ENCODE assay signal across 14 cellular contexts in the genomic region with DNA sequence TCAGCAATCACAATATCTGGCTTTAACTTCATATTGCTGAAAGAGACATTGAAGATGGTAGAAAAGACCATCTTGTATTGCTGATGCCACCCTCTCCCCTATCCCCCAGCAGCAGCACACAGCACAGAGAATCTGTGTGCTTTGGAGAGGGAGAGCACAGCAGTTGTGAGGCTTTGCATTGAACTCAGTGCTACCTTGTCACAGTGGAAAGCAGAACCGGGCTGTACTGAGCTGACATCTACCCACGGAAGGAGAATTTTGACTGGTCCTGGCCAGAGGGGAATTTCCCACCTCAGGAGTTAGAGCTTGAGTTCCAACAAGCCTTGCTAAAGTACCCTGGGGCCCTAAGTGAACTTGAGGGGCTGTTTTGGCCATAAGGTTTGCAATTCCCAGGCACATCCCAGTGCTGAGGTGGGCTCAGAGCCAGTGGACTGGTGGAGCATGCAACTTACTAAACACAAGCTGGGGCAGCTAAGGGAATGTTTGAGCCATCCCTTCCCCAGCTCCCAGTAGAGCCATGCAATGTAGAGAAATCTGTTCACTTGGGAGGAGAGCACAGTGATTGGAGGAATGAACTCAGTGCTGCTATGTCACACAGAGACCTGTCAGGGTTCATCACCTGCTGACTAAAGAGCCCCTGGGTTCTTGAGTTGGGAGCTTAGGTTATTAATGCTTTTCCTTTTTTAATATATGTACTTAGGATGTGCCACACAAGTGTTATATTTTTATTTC.
DNase-seq lines count a peak whose midpoint lies in the region; ATAC-seq and TF ChIP-seq lines count a peak whose summit lies in the region.
"Had no signal": no experiment of that assay in that cellular context is flagged by ENCODE, and none has a peak within 500 bp of the region (broad histone marks: within the 10 kb centered on the region; RNA-seq: fewer than 3 reads in every experiment).

No MANE protein-coding gene starts in this region.

- H2BK120ac ChIP-seq in mesendoderm (ENCODE audit: low read depth, low read length) (no peak overlapping the region), H9 (ENCODE audit: low read depth, low read length, poor library complexity, severe bottlenecking) (no peak overlapping the region)

- H3K4me2 ChIP-seq in mesendoderm (ENCODE audit: low read length): no peak overlapping the region
- H3K4me2 ChIP-seq in H9 (ENCODE audit: insufficient read depth, insufficient read length, low read length): no peak overlapping the region

- H2BK5ac ChIP-seq in mesendoderm (ENCODE audit: low read length) (no peak overlapping the region), H9 (ENCODE audit: insufficient read length, low read length) (no peak overlapping the region)

- H4K8ac ChIP-seq in mesendoderm (ENCODE audit: low read depth, low read length): no peak overlapping the region
- no peak overlapping the region for H4K8ac ChIP-seq in H9 (replicated peaks; ENCODE audit: insufficient read length, low read depth, low read length)

- H3K36me3 Mint-ChIP-seq in H9 (ENCODE audit: insufficient read depth in 1 of 3, low read depth in 3 of 3): peaks cover 0 to 6% (median 0%) of the 10 kb centered on the region in 3 experiments; a peak in 2 of 7 replicates
- no peaks in the 10 kb centered on the region for H3K36me3 Mint-ChIP-seq in activated naive CD4-positive, alpha-beta T cell treated with anti-CD3 and anti-CD28 coated beads, Interleukin-2, amount 10 ng/mL, durations not matched to agents 7 days and 5 days

- H3K27ac ChIP-seq in mesendoderm (ENCODE audit: low read depth, low read length): no peak overlapping the region
- H3K27ac ChIP-seq in H9 (ENCODE audit: insufficient read length, low read depth, low read length): no peak overlapping the region
- H3K27ac ChIP-seq: breast epithelium, testis had no signal

- no peak overlapping the region for H3K4ac ChIP-seq in mesendoderm (ENCODE audit: low read depth, low read length)
- no peak overlapping the region for H3K4ac ChIP-seq in H9 (ENCODE audit: low read depth, low read length)

- H3K79me1 ChIP-seq in mesendoderm (ENCODE audit: low read length): no peaks in the 10 kb centered on the region
- H3K79me1 ChIP-seq in H9 (ENCODE audit: insufficient read depth, low read depth, low read length, poor library complexity, severe bottlenecking): no peaks in the 10 kb centered on the region

- no peaks in the 10 kb centered on the region for H3K9me3 ChIP-seq in H9 (ENCODE audit: control insufficient read depth, low read depth, low read length)
- H3K9me3 ChIP-seq: breast epithelium, testis had no signal

- H3K79me2 ChIP-seq in mesendoderm (ENCODE audit: control insufficient read depth, insufficient read depth, low read length) (no peaks in the 10 kb centered on the region), H9 (ENCODE audit: insufficient read depth, low read length) (no peaks in the 10 kb centered on the region)

- H3K4me3 Mint-ChIP-seq in H9: no peak overlapping the region
- H3K4me3 Mint-ChIP-seq in activated naive CD4-positive, alpha-beta T cell treated with anti-CD3 and anti-CD28 coated beads, Interleukin-2, amount 10 ng/mL, durations not matched to agents 7 days and 5 days: no peak overlapping the region

- H2BK12ac ChIP-seq in H9 (ENCODE audit: insufficient read length, low read depth, low read length): no peak overlapping the region

- no peak overlapping the region for H4K91ac ChIP-seq in H9 (ENCODE audit: insufficient read length, low read depth, low read length)

- H3K4me1 ChIP-seq in mesendoderm (ENCODE audit: control insufficient read depth, low read depth, low read length): no peaks in the 10 kb centered on the region
- H3K4me1 ChIP-seq in H9 (ENCODE audit: insufficient read depth, low read length): no peaks in the 10 kb centered on the region
- H3K4me1 ChIP-seq: breast epithelium, testis had no signal

- H3K4me1 Mint-ChIP-seq in H9: peaks cover 2 to 4% of the 10 kb centered on the region in 2 experiments; a peak in 3 of 4 replicates
- H3K4me1 Mint-ChIP-seq in activated naive CD4-positive, alpha-beta T cell treated with anti-CD3 and anti-CD28 coated beads, Interleukin-2, amount 10 ng/mL, durations not matched to agents 7 days and 5 days: peaks cover 12% of the 10 kb centered on the region

- WGBS in mesendoderm (ENCODE audit: extremely low coverage, insufficient coverage, low lambda C conversion rate): no CpG with 5 or more reads among the region's 2 CpGs
- no CpG with 5 or more reads among the region's 2 CpGs for WGBS in H9 (ENCODE audit: extremely low coverage, insufficient read length, low lambda C conversion rate)

- no peak for TF ChIP-seq CTCF in GM20000 (IDR thresholded peaks at IDR 0.05; ENCODE audit: extremely low read depth, missing control alignments)
- no peak for TF ChIP-seq CTCF in H9 (conservative IDR thresholded peaks at IDR 0.05)

- peaks cover 7% of the 10 kb centered on the region for H3K27me3 Mint-ChIP-seq in H9 (ENCODE audit: low read depth)
- H3K27me3 Mint-ChIP-seq in activated naive CD4-positive, alpha-beta T cell treated with anti-CD3 and anti-CD28 coated beads, Interleukin-2, amount 10 ng/mL, durations not matched to agents 7 days and 5 days: peaks cover 20% of the 10 kb centered on the region

- H3K27ac Mint-ChIP-seq in H9: no peak overlapping the region
- H3K27ac Mint-ChIP-seq in activated naive CD4-positive, alpha-beta T cell treated with anti-CD3 and anti-CD28 coated beads, Interleukin-2, amount 10 ng/mL, durations not matched to agents 7 days and 5 days: no peak overlapping the region

- no peak overlapping the region for H3K18ac ChIP-seq in mesendoderm (ENCODE audit: low read length)
- H3K18ac ChIP-seq in H9 (ENCODE audit: insufficient read length, low read depth, low read length): no peak overlapping the region

- H3T11ph ChIP-seq in H9 (ENCODE audit: low read length): no peak overlapping the region

- H2AK5ac ChIP-seq in mesendoderm (ENCODE audit: low read length) (no peak overlapping the region), H9 (ENCODE audit: insufficient read length, low read length) (no peak overlapping the region)

- no peak overlapping the region for H2BK20ac ChIP-seq in H9 (ENCODE audit: low read depth, low read length, poor library complexity, severe bottlenecking)

- H3K36me3 ChIP-seq in mesendoderm (ENCODE audit: control insufficient read depth, insufficient read depth, low read length): no peaks in the 10 kb centered on the region
- H3K36me3 ChIP-seq: breast epithelium had no signal

- no peak overlapping the region for H3K9ac ChIP-seq in mesendoderm (ENCODE audit: low read length)
- no peak overlapping the region for H3K9ac ChIP-seq in H9 (ENCODE audit: extremely low read depth, insufficient read length, low read length)

- no peak overlapping the region for H2BK15ac ChIP-seq in mesendoderm (replicated peaks; ENCODE audit: low read depth)
- H2BK15ac ChIP-seq in H9 (ENCODE audit: low read depth, low read length): no peak overlapping the region

- CTCF ChIA-PET in activated naive CD4-positive, alpha-beta T cell treated with anti-CD3 and anti-CD28 coated beads, Interleukin-2, amount 10 ng/mL, durations not matched to agents 7 days and 5 days (lab: Charles Lee): interaction anchor here (1.0 kb wide), 1 partner anchor 18 kb away, joined by 3 read pairs; no protein-coding TSS in a partner anchor

- H2AFZ ChIP-seq in H9 (ENCODE audit: low read length): no peak overlapping the region

- no peaks in the 10 kb centered on the region for H3K27me3 ChIP-seq in mesendoderm (ENCODE audit: insufficient read depth, low read length, poor library complexity)
- no peaks in the 10 kb centered on the region for H3K27me3 ChIP-seq in H9 (ENCODE audit: insufficient read depth, low read length)
- H3K27me3 ChIP-seq: breast epithelium, testis had no signal

- H4K5ac ChIP-seq in mesendoderm (ENCODE audit: low read length) (no peak overlapping the region), H9 (ENCODE audit: insufficient read length, low read depth, low read length) (no peak overlapping the region)

- H3K9me3 Mint-ChIP-seq in H9: peaks cover 0 to 8% of the 10 kb centered on the region in 2 experiments; a peak in 1 of 5 replicates
- no peaks in the 10 kb centered on the region for H3K9me3 Mint-ChIP-seq in activated naive CD4-positive, alpha-beta T cell treated with anti-CD3 and anti-CD28 coated beads, Interleukin-2, amount 10 ng/mL, durations not matched to agents 7 days and 5 days

- no peak overlapping the region for H3K23ac ChIP-seq in mesendoderm (ENCODE audit: low read length)
- H3K23ac ChIP-seq in H9 (ENCODE audit: insufficient read length, low read depth, low read length): no peak overlapping the region

- ATAC-seq in activated CD4-positive, CD25-positive, alpha-beta regulatory T cell treated with anti-CD3 and anti-CD28 coated beads, Interleukin-2, amount 50 U/mL, for 24 hours: peak; percentile 33 to 48
- ATAC-seq in HG03066 (IDR thresholded peaks at IDR 0.05; ENCODE audit: low read depth, unreplicated experiment) (peak; percentile 55), GM21367 (IDR thresholded peaks at IDR 0.05; ENCODE audit: unreplicated experiment) (no peak)
- ATAC-seq: left cardiac atrium had no signal

- H4K20me1 ChIP-seq in H9 (ENCODE audit: control insufficient read depth, insufficient read depth, insufficient read length): no peaks in the 10 kb centered on the region

- DNase-seq in activated CD4-positive, CD25-positive, alpha-beta regulatory T cell (lab: John Stamatoyannopoulos, UW): no peak
- DNase-seq in GM20000 (ENCODE audit: low spot score): peak; percentile 58
- DNase-seq in mesendoderm: peak; percentile 19
- no peak for DNase-seq in H9
- DNase-seq in activated naive CD4-positive, alpha-beta T cell treated with anti-CD3 and anti-CD28 coated beads, Interleukin-2, amount 10 ng/mL, durations not matched to agents 7 days and 5 days: no peak
- DNase-seq: DMS79 treated with DMSO at 0.1 percent for 48 hours, HCEC 1CT, left cardiac atrium, NCI-H524, testis had no signal

- no peak overlapping the region for H3K4me3 ChIP-seq in mesendoderm (ENCODE audit: low read length)
- H3K4me3 ChIP-seq: breast epithelium, testis had no signal

- no peak overlapping the region for H3K14ac ChIP-seq in H9 (ENCODE audit: insufficient read depth, low read length)

- H3K56ac ChIP-seq in mesendoderm (ENCODE audit: low read length) (no peak overlapping the region), H9 (ENCODE audit: insufficient read length, low read depth, low read length) (no peak overlapping the region)

- H3K23me2 ChIP-seq in H9 (ENCODE audit: insufficient read length, low read depth, low read length, poor library complexity, severe bottlenecking): no peaks in the 10 kb centered on the region

Comparison
In these comparisons a context has a peak if more than half of its experiments do, and no peak if none do; other contexts are left out.
1. DNase-seq: peak in GM20000 (single experiment) and mesendoderm (single experiment); none in activated CD4-positive, CD25-positive, alpha-beta regulatory T cell (0 of 4), H9 (single experiment) and activated naive CD4-positive, alpha-beta T cell treated with anti-CD3 and anti-CD28 coated beads, Interleukin-2, amount 10 ng/mL, durations not matched to agents 7 days and 5 days (single experiment).